Comparison of ENCODE assay signal across 21 cellular contexts in genomic region chr15:101209285-101209821, GRCh38. TPM values are rescaled to one million over a fixed set of nuclear protein-coding genes. Genes with fewer than 3 reads are reported as not detected.
DNase-seq lines count a peak whose midpoint lies in the region; ATAC-seq, FAIRE-seq and TF ChIP-seq lines count a peak whose summit lies in the region.
"Had no signal": no experiment of that assay in that cellular context is flagged by ENCODE, and none has a peak within 500 bp of the region (broad histone marks: within the 10 kb centered on the region; RNA-seq: fewer than 3 reads in every experiment).

No MANE protein-coding gene starts in this region.

- H3K36me3 ChIP-seq in left ventricle myocardium inferior (no peaks in the 10 kb centered on the region), adipocyte (ENCODE audit: control insufficient read depth, insufficient read depth, low read length, severe bottlenecking) (no peaks in the 10 kb centered on the region), keratinocyte (ENCODE audit: control insufficient read depth in 2 of 2, extremely low read depth in 1 of 2, insufficient read depth in 2 of 2, low read length in 2 of 2) (peaks cover 0 to 2% of the 10 kb centered on the region in 2 experiments), testis (ENCODE audit: low read depth, missing control alignments) (no peaks in the 10 kb centered on the region), mucosa of descending colon (ENCODE audit: low read depth) (no peaks in the 10 kb centered on the region)
- H3K36me3 ChIP-seq: esophagus squamous epithelium, ovary, upper lobe of left lung had no signal

- no peak overlapping the region for H3K4me3 ChIP-seq in left ventricle myocardium inferior
- H3K4me3 ChIP-seq in adipocyte (ENCODE audit: low read length), result no peak overlapping the region
- no peak overlapping the region for H3K4me3 ChIP-seq in keratinocyte (ENCODE audit: control insufficient read depth in 2 of 3, extremely low read depth in 1 of 3, insufficient read depth in 2 of 3, low read depth in 1 of 3, low read length in 3 of 3)
- no peak overlapping the region for H3K4me3 ChIP-seq in testis
- no peak overlapping the region for H3K4me3 ChIP-seq in mucosa of descending colon
- H3K4me3 ChIP-seq: BLaER1, esophagus squamous epithelium, ovary, skin epidermis, upper lobe of left lung had no signal

- no peaks in the 10 kb centered on the region for H3K27me3 ChIP-seq in left ventricle myocardium inferior (ENCODE audit: low read depth)
- H3K27me3 ChIP-seq in adipocyte (replicated peaks; ENCODE audit: control insufficient read depth, insufficient read depth, low read length), result no peaks in the 10 kb centered on the region
- no peaks in the 10 kb centered on the region for H3K27me3 ChIP-seq in keratinocyte (ENCODE audit: control insufficient read depth, extremely low read depth, insufficient read depth, low read length)
- H3K27me3 ChIP-seq in testis, result no peaks in the 10 kb centered on the region
- H3K27me3 ChIP-seq: BLaER1, esophagus squamous epithelium, ovary, upper lobe of left lung had no signal

- H3K4me1 ChIP-seq in left ventricle myocardium inferior, result peaks cover 95% of the 10 kb centered on the region
- H3K4me1 ChIP-seq in adipocyte (ENCODE audit: control insufficient read depth, insufficient read depth, low read length), result peaks cover 30% of the 10 kb centered on the region
- H3K4me1 ChIP-seq in keratinocyte (ENCODE audit: control insufficient read depth, extremely low read depth, insufficient read depth, low read length), result peaks cover 62% of the 10 kb centered on the region
- H3K4me1 ChIP-seq in testis, result peaks cover 39% of the 10 kb centered on the region
- peaks cover 11% of the 10 kb centered on the region for H3K4me1 ChIP-seq in mucosa of descending colon (ENCODE audit: low read depth)

- no peak for TF ChIP-seq CTCF in left ventricle myocardium inferior (IDR thresholded peaks at IDR 0.05; ENCODE audit: borderline replicate concordance)
- TF ChIP-seq CTCF in keratinocyte (optimal IDR thresholded peaks at IDR 0.05 in 1 of 3, IDR thresholded peaks at IDR 0.05 in 1 of 3, conservative IDR thresholded peaks at IDR 0.05 in 1 of 3; ENCODE audit: extremely low read depth in 1 of 3, insufficient read depth in 2 of 3, low read length in 3 of 3), result no peak
- no peak for TF ChIP-seq CTCF in testis (IDR thresholded peaks at IDR 0.05)
- TF ChIP-seq CTCF in mucosa of descending colon (IDR thresholded peaks at IDR 0.05), result no peak

- TF ChIP-seq POLR2A in testis (IDR thresholded peaks at IDR 0.05), result no peak

- dilution Hi-C loops in keratinocyte (cut with MboI; ENCODE audit: extremely low pct_ligation_motif_present, low sequenced_read_pairs), result no loop called here

- no peaks in the 10 kb centered on the region for H3K9me1 ChIP-seq in keratinocyte (ENCODE audit: control insufficient read depth, extremely low read depth, insufficient read depth, low read length)

- H3K9ac ChIP-seq in adipocyte (ENCODE audit: low read length) (no peak overlapping the region), keratinocyte (ENCODE audit: control insufficient read depth, extremely low read depth, insufficient read depth, low read length) (no peak overlapping the region)
- H3K9ac ChIP-seq: BLaER1 had no signal

- FAIRE-seq in keratinocyte (lab: Jason Lieb, UNC) (no peak), RCC 7860 (lab: Jason Lieb, UNC) (no peak)

- no peak for ATAC-seq in Right ventricle myocardium superior (ENCODE audit: poor library complexity)
- no peak for ATAC-seq in mucosa of descending colon

- DNase-seq in left ventricle myocardium inferior (no peak), Right ventricle myocardium superior (no peak), adipocyte (ENCODE audit: low read depth) (peak; percentile 55), keratinocyte (ENCODE audit: low read depth, low spot score) (no peak), testis (no peak), RCC 7860 (ENCODE audit: low spot score) (no peak), GM19238 (ENCODE audit: insufficient read length, low spot score) (no peak), mucosa of descending colon (no peak)
- DNase-seq: activated CD4-positive, alpha-beta T cell treated with anti-CD3 and anti-CD28 coated beads for 48 hours; esophagus squamous epithelium; HCEC 1CT; head of caudate nucleus; Kasumi-1; NCI-H146; NCI-H446; ovary; SHP77; T-helper 9 cell; upper lobe of left lung had no signal

- no peaks in the 10 kb centered on the region for H3K9me3 ChIP-seq in left ventricle myocardium inferior (replicated peaks)
- no peaks in the 10 kb centered on the region for H3K9me3 ChIP-seq in adipocyte (ENCODE audit: control insufficient read depth, low read length)
- no peaks in the 10 kb centered on the region for H3K9me3 ChIP-seq in keratinocyte (ENCODE audit: control insufficient read depth, low read depth, low read length)
- H3K9me3 ChIP-seq in testis, result no peaks in the 10 kb centered on the region
- H3K9me3 ChIP-seq in mucosa of descending colon, result no peaks in the 10 kb centered on the region
- H3K9me3 ChIP-seq: esophagus squamous epithelium, ovary, upper lobe of left lung had no signal

- intact Hi-C loops in left ventricle myocardium inferior (cut with micrococcal nuclease), result no loop called here
- intact Hi-C loops in Right ventricle myocardium superior (cut with DNase I), result no loop called here
- intact Hi-C loops in testis (cut with DNase I; ENCODE audit: low total_unique reads), result no loop called here
- intact Hi-C loops in mucosa of descending colon (cut with DNase I, micrococcal nuclease), result no loop called here

- H3K27ac ChIP-seq in left ventricle myocardium inferior (replicated peaks), result peak overlapping the region; percentile 45
- H3K27ac ChIP-seq in keratinocyte (ENCODE audit: control insufficient read depth, insufficient read depth, low read length), result peak overlapping the region; percentile 31
- H3K27ac ChIP-seq in testis, result peak overlapping the region; percentile 7 to 34
- H3K27ac ChIP-seq: BLaER1, ovary had no signal

- H3K4me2 ChIP-seq in keratinocyte (ENCODE audit: control insufficient read depth, extremely low read depth, insufficient read depth, low read depth, low read length), result no peak overlapping the region
- H3K4me2 ChIP-seq: BLaER1 had no signal

- no peak overlapping the region for H2AFZ ChIP-seq in keratinocyte (ENCODE audit: control insufficient read depth, low read length)

- 60 to 66% methylated on average over 5 of the region's 5 CpGs for WGBS in testis, 2 donors

- peaks cover 3% of the 10 kb centered on the region for H4K20me1 ChIP-seq in keratinocyte (ENCODE audit: control insufficient read depth, extremely low read depth, insufficient read depth, low read length)

- H3K79me2 ChIP-seq in keratinocyte (ENCODE audit: control insufficient read depth, insufficient read depth, low read length), result peaks cover 97% of the 10 kb centered on the region

RNA-seq across cellular contexts. Expression of gene CHSY1, which starts 42.5 kb away (rescaled TPM):
- total RNA-seq in left ventricle myocardium inferior (15.1 TPM), Right ventricle myocardium superior (12.7 TPM), testis (10 to 100 TPM; 31.1 to 36.1 TPM), mucosa of descending colon (10 to 100 TPM in 2 of 3 donors, 1 to 10 TPM in 1; 7.7 to 15.5 (median 12.6) TPM)
- polyA plus RNA-seq in keratinocyte (18.1 to 28.3 TPM (median 27.0 TPM) in 3 replicates), testis (ENCODE audit: insufficient read depth, low read depth, low replicate concordance) (20.0 TPM)
- 5.1 TPM for polyA plus RNA-seq in keratinocyte (2011; ENCODE audit: low read depth)
- 15.2 and 20.9 TPM in 2 replicates for polyA plus RNA-seq in keratinocyte (2011; cell fraction: cytosol; rRNA removed)
- polyA plus RNA-seq in keratinocyte (2011; cell fraction: nucleus; rRNA removed), result 33.3 and 36.1 TPM in 2 replicates
- 7.2 and 21.3 TPM in 2 replicates for polyA plus RNA-seq in keratinocyte (2012; ENCODE audit: low replicate concordance)
- 19.8 to 29.4 TPM (median 20.2 TPM) in 3 replicates for polyA minus RNA-seq in keratinocyte
- 16.7 TPM for polyA minus RNA-seq in keratinocyte (2011; cell fraction: cytosol; rRNA and poly(A)+ RNA removed)
- polyA minus RNA-seq in keratinocyte (2011; cell fraction: nucleus; rRNA and poly(A)+ RNA removed), result 24.5 and 51.2 TPM in 2 replicates
